ENCODE assay signal across 22 cellular contexts in genomic region chr9:9752722-9753121, GRCh38.
A peak's percentile ranks its signal among the peaks of the same experiment; 100 is the strongest.
DNase-seq lines count a peak whose midpoint lies in the region; ATAC-seq and TF ChIP-seq lines count a peak whose summit lies in the region.
"Had no signal": no experiment of that assay in that cellular context is flagged by ENCODE, and none has a peak within 500 bp of the region (broad histone marks: within the 10 kb centered on the region; RNA-seq: fewer than 3 reads in every experiment).

No MANE protein-coding gene starts in this region.

- no peak for TF ChIP-seq CTCF in fibroblast of villous mesenchyme (IDR thresholded peaks at IDR 0.05; ENCODE audit: insufficient read depth, low read depth, low read length)
- TF ChIP-seq CTCF in mesothelial cell of epicardium (IDR thresholded peaks at IDR 0.05; ENCODE audit: unreplicated experiment), result no peak
- no peak for TF ChIP-seq CTCF in SK-N-SH (IDR thresholded peaks at IDR 0.05)

- no peaks in the 10 kb centered on the region for H3F3A ChIP-seq in SK-N-SH (replicated peaks; ENCODE audit: insufficient read depth)

- no peak overlapping the region for H3K4me2 ChIP-seq in SK-N-SH
- H3K4me2 ChIP-seq: BLaER1 had no signal

- CTCF ChIA-PET in SK-N-SH (lab: Yijun Ruan, JAX), result interaction anchor here (0.6 to 1.3 kb wide), 2 partner anchors 98 to 145 kb away, joined by 3 read pairs; no protein-coding TSS in a partner anchor

- H3K4me1 ChIP-seq in SK-N-SH (ENCODE audit: control insufficient read depth in 1 of 2, insufficient read depth in 2 of 2, low read depth in 1 of 2, low read length in 1 of 2), result no peaks in the 10 kb centered on the region
- H3K4me1 ChIP-seq: BLaER1, psoas muscle had no signal

- H3K27ac Mint-ChIP-seq in mesothelial cell of epicardium, result no peak overlapping the region
- H3K27ac Mint-ChIP-seq: activated B cell treated with CpG ODN at 0.5 μM for 24 hours; activated CD8-positive, alpha-beta T cell treated with anti-CD3 and anti-CD28 coated beads for 36 hours; activated naive CD4-positive, alpha-beta T cell treated with anti-CD3 and anti-CD28 coated beads for 36 hours; HFFc6; T-helper 2 cell treated with Interferon-gamma antibody and Interleukin-4, amounts not matched to agents 5 μg/mL and 100 μg/mL, for 36 hours had no signal

- H4K20me1 ChIP-seq in SK-N-SH (ENCODE audit: insufficient read depth), result no peaks in the 10 kb centered on the region
- H4K20me1 ChIP-seq: BLaER1 had no signal

- H3K4me1 Mint-ChIP-seq in mesothelial cell of epicardium, result peaks cover 6% of the 10 kb centered on the region
- H3K4me1 Mint-ChIP-seq in activated T-cell treated with anti-CD3 and anti-CD28 coated beads, Interleukin-2, amount 50 U/mL, for 4 hours (ENCODE audit: low read depth), result no peaks in the 10 kb centered on the region
- H3K4me1 Mint-ChIP-seq: activated B cell treated with CpG ODN at 0.5 μM for 24 hours had no signal

- POLR2A ChIA-PET in SK-N-SH (lab: Yijun Ruan, JAX), result no interaction called here

- H3K9me3 Mint-ChIP-seq in mesothelial cell of epicardium, result no peaks in the 10 kb centered on the region
- H3K9me3 Mint-ChIP-seq in activated T-cell treated with anti-CD3 and anti-CD28 coated beads, Interleukin-2, amount 50 U/mL, for 4 hours, result peaks cover 4% of the 10 kb centered on the region
- H3K9me3 Mint-ChIP-seq: activated B cell treated with CpG ODN at 0.5 μM for 24 hours; activated CD8-positive, alpha-beta T cell treated with anti-CD3 and anti-CD28 coated beads for 36 hours; activated naive CD4-positive, alpha-beta T cell treated with anti-CD3 and anti-CD28 coated beads for 36 hours had no signal

- no peaks in the 10 kb centered on the region for H3K27me3 ChIP-seq in SK-N-SH (ENCODE audit: insufficient read depth)
- H3K27me3 ChIP-seq: BLaER1, SJSA1 had no signal

- H3K36me3 ChIP-seq in SK-N-SH (replicated peaks in 1 of 2; ENCODE audit: control insufficient read depth in 1 of 2, insufficient read depth in 2 of 2, low read length in 1 of 2), result no peaks in the 10 kb centered on the region
- H3K36me3 ChIP-seq: BLaER1, SJSA1 had no signal

- TF ChIP-seq RAD21 in SK-N-SH (IDR thresholded peaks at IDR 0.05; ENCODE audit: low read length), result no peak

- in situ Hi-C loops in SK-MEL-5 (cut with HindIII; ENCODE audit: low pct_unique_long_range_greater_than_20kb, low sequenced_read_pairs), result no loop called here

- no peak overlapping the region for H3K4me3 Mint-ChIP-seq in mesothelial cell of epicardium
- H3K4me3 Mint-ChIP-seq in activated T-cell treated with anti-CD3 and anti-CD28 coated beads, Interleukin-2, amount 50 U/mL, for 4 hours, result no peak overlapping the region
- H3K4me3 Mint-ChIP-seq: activated B cell treated with CpG ODN at 0.5 μM for 24 hours; activated CD8-positive, alpha-beta T cell treated with anti-CD3 and anti-CD28 coated beads for 36 hours; activated naive CD4-positive, alpha-beta T cell treated with anti-CD3 and anti-CD28 coated beads for 36 hours; HFFc6; T-helper 2 cell treated with Interferon-gamma antibody and Interleukin-4, amounts not matched to agents 5 μg/mL and 100 μg/mL, for 36 hours had no signal

- H3K27ac ChIP-seq in SK-N-SH (ENCODE audit: low read depth in 2 of 2, low read length in 1 of 2), result no peak overlapping the region
- H3K27ac ChIP-seq: BLaER1, psoas muscle, SJSA1 had no signal

- H3K79me2 ChIP-seq in SK-N-SH (ENCODE audit: insufficient read depth), result no peaks in the 10 kb centered on the region; the same call in 1 of the 2 replicates

- WGBS in SK-N-SH (ENCODE audit: low lambda C conversion rate), result 28% methylated on average over 2 of the region's 2 CpGs

- H3K4me3 ChIP-seq in fibroblast of villous mesenchyme (ENCODE audit: low read depth, low read length) (no peak overlapping the region), SK-N-SH (ENCODE audit: low read depth in 2 of 2, low read length in 1 of 2) (no peak overlapping the region)
- H3K4me3 ChIP-seq: BLaER1, psoas muscle, SJSA1 had no signal

- H3K9ac ChIP-seq in SK-N-SH, result no peak overlapping the region
- H3K9ac ChIP-seq: BLaER1 had no signal

- no peaks in the 10 kb centered on the region for H3K9me2 ChIP-seq in SK-N-SH

- H3K9me3 ChIP-seq in SK-N-SH, result no peaks in the 10 kb centered on the region
- H3K9me3 ChIP-seq: BLaER1, psoas muscle, SJSA1 had no signal

- H3K36me3 Mint-ChIP-seq in mesothelial cell of epicardium, result no peaks in the 10 kb centered on the region
- H3K36me3 Mint-ChIP-seq in activated T-cell treated with anti-CD3 and anti-CD28 coated beads, Interleukin-2, amount 50 U/mL, for 4 hours (ENCODE audit: insufficient read depth), result no peaks in the 10 kb centered on the region

- ATAC-seq in activated T-cell treated with anti-CD3 and anti-CD28 coated beads, Interleukin-2, amount 50 U/mL, for 4 hours, result no peak
- ATAC-seq: activated CD8-positive, alpha-beta T cell treated with anti-CD3 and anti-CD28 coated beads for 36 hours; left ventricle myocardium superior; Panc1; psoas muscle had no signal

- H3K27me3 Mint-ChIP-seq in mesothelial cell of epicardium (ENCODE audit: low read depth), result no peaks in the 10 kb centered on the region
- H3K27me3 Mint-ChIP-seq in activated T-cell treated with anti-CD3 and anti-CD28 coated beads, Interleukin-2, amount 50 U/mL, for 4 hours (ENCODE audit: low read depth), result no peaks in the 10 kb centered on the region
- H3K27me3 Mint-ChIP-seq: activated CD8-positive, alpha-beta T cell treated with anti-CD3 and anti-CD28 coated beads for 36 hours had no signal

- no peak for TF ChIP-seq EP300 in SK-N-SH (IDR thresholded peaks at IDR 0.05; ENCODE audit: borderline replicate concordance in 1 of 2, low read depth in 1 of 2, low read length in 1 of 2)

- DNase-seq in COLO829 (ENCODE audit: low spot score), result peak; percentile 29
- DNase-seq in SK-MEL-5 (ENCODE audit: low read depth, low spot score), result peak; percentile 8
- DNase-seq in fibroblast of villous mesenchyme (ENCODE audit: low read depth), result peak; percentile 40
- peak; percentile 86 for DNase-seq in renal cortical epithelial cell (ENCODE audit: low read depth)
- DNase-seq in NCI-H1105 treated with DMSO at 0.1 percent for 48 hours (lab: John Stamatoyannopoulos, UW), result no peak
- no peak for DNase-seq in mesothelial cell of epicardium (ENCODE audit: low spot score in 2 of 2, unreplicated experiment in 2 of 2)
- DNase-seq in SK-N-SH, result no peak
- DNase-seq in activated T-cell treated with anti-CD3 and anti-CD28 coated beads, Interleukin-2, amount 50 U/mL, for 4 hours, result no peak
- DNase-seq: activated B cell treated with CpG ODN at 0.5 μM for 24 hours; activated CD8-positive, alpha-beta T cell treated with anti-CD3 and anti-CD28 coated beads for 36 hours; activated naive CD4-positive, alpha-beta T cell treated with anti-CD3 and anti-CD28 coated beads for 36 hours; amygdala; Calu3; erythroblast; HFFc6; left ventricle myocardium superior; NCI-H774; psoas muscle had no signal

- no peak overlapping the region for H2AFZ ChIP-seq in SK-N-SH (ENCODE audit: low read depth)

TF ChIP-seq in SK-N-SH, 30 proteins besides CTCF, POLR2A, EP300 and RAD21 (continues in another document):
- TF ChIP-seq RXRA (IDR thresholded peaks at IDR 0.05; ENCODE audit: borderline replicate concordance, low read depth), result no peak
- TF ChIP-seq ZBTB33 (IDR thresholded peaks at IDR 0.05; ENCODE audit: borderline replicate concordance, low read depth), result no peak
- TF ChIP-seq NRF1 (IDR thresholded peaks at IDR 0.05; ENCODE audit: low read depth, low read length), result no peak
- TF ChIP-seq TAF1 (IDR thresholded peaks at IDR 0.05; ENCODE audit: borderline replicate concordance, low read depth, low read length), result no peak
- no peak for TF ChIP-seq YY1 (IDR thresholded peaks at IDR 0.05; ENCODE audit: low read depth)
- no peak for TF ChIP-seq CHD2 (IDR thresholded peaks at IDR 0.05; ENCODE audit: low read length, partially characterized antibody)
- TF ChIP-seq PBX3 (IDR thresholded peaks at IDR 0.05), result no peak
- TF ChIP-seq GABPA (IDR thresholded peaks at IDR 0.05; ENCODE audit: low read depth), result no peak
- TF ChIP-seq EZH2phosphoT487 (IDR thresholded peaks at IDR 0.05; ENCODE audit: borderline replicate concordance, low read depth), result no peak
- TF ChIP-seq JUND (IDR thresholded peaks at IDR 0.05), result no peak
- TF ChIP-seq FOSL2 (IDR thresholded peaks at IDR 0.05; ENCODE audit: borderline replicate concordance, low read depth), result no peak
- no peak for TF ChIP-seq MAX (IDR thresholded peaks at IDR 0.05; ENCODE audit: low read depth)
- no peak for TF ChIP-seq USF1 (IDR thresholded peaks at IDR 0.05; ENCODE audit: borderline replicate concordance, low read depth)

Comparison
In these comparisons a context has a peak if more than half of its experiments do, and no peak if none do; other contexts are left out.
1. DNase-seq: peak in COLO829 (single experiment), SK-MEL-5 (single experiment), fibroblast of villous mesenchyme (single experiment) and renal cortical epithelial cell (single experiment); none in NCI-H1105 treated with DMSO at 0.1 percent for 48 hours (single experiment), mesothelial cell of epicardium (0 of 2), SK-N-SH (single experiment) and activated T-cell treated with anti-CD3 and anti-CD28 coated beads, Interleukin-2, amount 50 U/mL, for 4 hours (single experiment).